ENCODE assay signal across 8 cellular contexts in genomic region chrX:54529166-54529558, GRCh38. TPM values are rescaled to one million over a fixed set of nuclear protein-coding genes. Genes with fewer than 3 reads are reported as not detected.
DNase-seq lines count a peak whose midpoint lies in the region; TF ChIP-seq lines count a peak whose summit lies in the region.

No MANE protein-coding gene starts in this region.

- H3K9me3 Mint-ChIP-seq in activated CD4-positive, alpha-beta T cell treated with anti-CD3 and anti-CD28 coated beads, Interleukin-2, amount 10 ng/mL, durations not matched to agents 7 days and 5 days, result peaks cover 11% of the 10 kb centered on the region

- CTCF ChIA-PET in activated CD4-positive, alpha-beta T cell treated with anti-CD3 and anti-CD28 coated beads, Interleukin-2, amount 10 ng/mL, durations not matched to agents 7 days and 5 days (lab: Charles Lee), result interaction anchor here (1.6 kb wide), 1 partner anchor 12 kb away, joined by 4 read pairs; no protein-coding TSS in a partner anchor

- H3K36me3 ChIP-seq in iPS-18a (ENCODE audit: control insufficient read depth, low read depth, low read length), result peaks cover 19% of the 10 kb centered on the region

- H3K27ac ChIP-seq in VCaP (peak overlapping the region; percentile 92), iPS-18a (ENCODE audit: low read length) (peak overlapping the region; percentile 94), temporal lobe (ENCODE audit: low read depth, low read length) (peak overlapping the region; percentile 65)

- H3K27me3 ChIP-seq in iPS-18a (ENCODE audit: control insufficient read depth, insufficient read depth, low read length), result no peaks in the 10 kb centered on the region

- H3K27me3 Mint-ChIP-seq in activated CD4-positive, alpha-beta T cell treated with anti-CD3 and anti-CD28 coated beads, Interleukin-2, amount 10 ng/mL, durations not matched to agents 7 days and 5 days, result no peaks in the 10 kb centered on the region

- no peak for TF ChIP-seq CTCF in VCaP (conservative IDR thresholded peaks at IDR 0.05)

- H3K36me3 Mint-ChIP-seq in activated CD4-positive, alpha-beta T cell treated with anti-CD3 and anti-CD28 coated beads, Interleukin-2, amount 10 ng/mL, durations not matched to agents 7 days and 5 days (ENCODE audit: low read depth), result peaks cover 32% of the 10 kb centered on the region

- peaks cover 22% of the 10 kb centered on the region for H3K9me3 ChIP-seq in iPS-18a (ENCODE audit: control insufficient read depth, low read depth, low read length)

- peaks cover 29% of the 10 kb centered on the region for H3K4me1 Mint-ChIP-seq in activated CD4-positive, alpha-beta T cell treated with anti-CD3 and anti-CD28 coated beads, Interleukin-2, amount 10 ng/mL, durations not matched to agents 7 days and 5 days

- POLR2A ChIA-PET in activated CD4-positive, alpha-beta T cell treated with anti-CD3 and anti-CD28 coated beads, Interleukin-2, amount 10 ng/mL, durations not matched to agents 7 days and 5 days (lab: Charles Lee), result no interaction called here

- peaks cover 11% of the 10 kb centered on the region for H3K4me1 ChIP-seq in iPS-18a (ENCODE audit: control insufficient read depth, low read depth, low read length)

- H3K9ac ChIP-seq in iPS-18a (ENCODE audit: low read length), result peak overlapping the region; percentile 87

- H3K4me3 ChIP-seq in iPS-18a (ENCODE audit: low read length), result peak overlapping the region; percentile 65

- H3K4me3 Mint-ChIP-seq in activated CD4-positive, alpha-beta T cell treated with anti-CD3 and anti-CD28 coated beads, Interleukin-2, amount 10 ng/mL, durations not matched to agents 7 days and 5 days, result peak overlapping the region; percentile 93

- peak overlapping the region; percentile 97 for H3K27ac Mint-ChIP-seq in activated CD4-positive, alpha-beta T cell treated with anti-CD3 and anti-CD28 coated beads, Interleukin-2, amount 10 ng/mL, durations not matched to agents 7 days and 5 days

- no peak for DNase-seq in activated CD4-positive, alpha-beta T cell treated with anti-CD3 and anti-CD28 coated beads, Interleukin-2, amount 10 ng/mL, durations not matched to agents 7 days and 5 days
- no peak for DNase-seq in activated CD4-positive, alpha-beta T cell treated with anti-CD3 and anti-CD28 coated beads, Interleukin-2, amount 50 U/mL, for 48 hours
- no peak for DNase-seq in stimulated activated CD4-positive, alpha-beta T cell treated with anti-CD3 and anti-CD28 coated beads, Interleukin-4, amount 100 ng/mL, for 4 hours
- DNase-seq in NCI-H2081 treated with DMSO at 0.1 percent for 48 hours (lab: John Stamatoyannopoulos, UW) (no peak), NCI-H1436 treated with DMSO at 0.1 percent for 48 hours (lab: John Stamatoyannopoulos, UW) (no peak)

RNA-seq across cellular contexts. Expression of gene GNL3L, which starts 0.9 kb away (rescaled TPM):
- 10 to 100 TPM; 53.9 to 56.4 TPM for total RNA-seq in activated CD4-positive, alpha-beta T cell treated with anti-CD3 and anti-CD28 coated beads, Interleukin-2, amount 10 ng/mL, durations not matched to agents 7 days and 5 days
- 18.9 TPM for total RNA-seq in temporal lobe

RNA-seq across cellular contexts. Expression of gene FGD1, which starts 33.1 kb away (rescaled TPM):
- total RNA-seq in activated CD4-positive, alpha-beta T cell treated with anti-CD3 and anti-CD28 coated beads, Interleukin-2, amount 10 ng/mL, durations not matched to agents 7 days and 5 days, result under 1 TPM; 0.05 to 0.06 TPM
- 11.1 TPM for total RNA-seq in temporal lobe

Comparison
In these comparisons a context has a peak if more than half of its experiments do, and no peak if none do; other contexts are left out.
1. RNA of gene FGD1, which starts 33.1 kb away (total RNA-seq): 11.1 TPM in temporal lobe (single experiment); 0.05 to 0.06 TPM in activated CD4-positive, alpha-beta T cell treated with anti-CD3 and anti-CD28 coated beads, Interleukin-2, amount 10 ng/mL, durations not matched to agents 7 days and 5 days; every median in the first group is over 10 times any median in the second.
2. Peak in every context shown above with its lines, with median percentiles within 50 percentile points of each other: H3K27ac ChIP-seq.